ENCODE assay signal across 8 cellular contexts in the genomic region with DNA sequence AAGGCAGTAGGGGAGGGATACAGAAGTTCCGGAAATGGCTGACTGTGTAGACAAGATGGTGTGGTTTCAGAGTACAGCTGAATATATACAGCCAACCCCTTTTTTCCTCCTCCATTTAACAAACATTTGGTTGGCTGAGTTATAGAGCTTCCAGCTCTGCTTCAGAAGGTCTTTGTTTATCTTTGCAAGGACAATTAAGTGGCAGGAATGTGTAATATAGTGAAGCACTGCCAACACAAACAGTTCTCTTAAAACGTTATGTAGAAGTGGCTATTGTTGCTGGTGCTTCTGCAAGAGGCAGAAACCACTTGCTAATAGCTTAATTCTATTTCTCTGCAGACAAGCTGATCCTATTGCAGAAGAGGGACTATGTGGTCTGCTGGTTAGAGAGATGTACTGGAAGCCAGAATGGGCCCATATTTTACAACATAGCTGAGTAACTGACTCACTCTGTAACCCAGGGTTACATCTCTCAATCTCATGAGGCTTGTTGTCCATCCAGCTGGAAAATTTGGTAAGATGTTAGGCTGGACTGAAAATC.
DNase-seq lines count a peak whose midpoint lies in the region; ATAC-seq and TF ChIP-seq lines count a peak whose summit lies in the region.

No MANE protein-coding gene starts in this region.

- DNase-seq in HCEC 1CT: peak; percentile 96
- peak; percentile 45 to 85 for DNase-seq in PC-9
- DNase-seq in fibroblast of villous mesenchyme (ENCODE audit: low read depth): peak; percentile 93
- DNase-seq in gastrocnemius medialis: peak; percentile 33 to 46
- no peak for DNase-seq in NCI-H526 treated with DMSO at 0.1 percent for 48 hours (lab: John Stamatoyannopoulos, UW)
- no peak for DNase-seq in Kasumi-1 (lab: John Stamatoyannopoulos, UW)

- no peaks in the 10 kb centered on the region for H4K20me1 ChIP-seq in PC-9 (ENCODE audit: insufficient read depth)

- H3K9me2 ChIP-seq in PC-9 (ENCODE audit: insufficient read depth): no peaks in the 10 kb centered on the region

- TF ChIP-seq POLR2A in gastrocnemius medialis (IDR thresholded peaks at IDR 0.05): no peak

- no peak overlapping the region for H3K27ac ChIP-seq in PC-9
- H3K27ac ChIP-seq in gastrocnemius medialis: peak overlapping the region in 3 of 4 donors; percentile 35 to 47 (median 41)

- H3K9me3 ChIP-seq in PC-9 (ENCODE audit: insufficient read depth, low read depth): no peaks in the 10 kb centered on the region; the same call in 1 of the 2 replicates
- H3K9me3 ChIP-seq in gastrocnemius medialis: no peaks in the 10 kb centered on the region

- H3K4me2 ChIP-seq in PC-9: peak overlapping the region; percentile 5; the same call in 1 of the 2 replicates

- H3K36me3 ChIP-seq in PC-9 (ENCODE audit: low read depth) (no peaks in the 10 kb centered on the region), gastrocnemius medialis (no peaks in the 10 kb centered on the region)

- CTCF ChIA-PET in PC-9 (lab: Charles Lee): interaction anchor here (0.6 to 1.6 kb wide), 6 partner anchors 16 to 341 kb away, joined by 3 to 15 read pairs (median 4); no protein-coding TSS in a partner anchor

- H3K4me1 ChIP-seq in PC-9 (replicated peaks; ENCODE audit: insufficient read depth) (peaks cover 16% of the 10 kb centered on the region), gastrocnemius medialis (peaks cover 0 to 20% of the 10 kb centered on the region in 2 donors)

- H3F3A ChIP-seq in PC-9 (ENCODE audit: insufficient read depth, low read depth): peaks cover 13% of the 10 kb centered on the region; the same call in 1 of the 2 replicates

- TF ChIP-seq CTCF in PC-9 (conservative IDR thresholded peaks at IDR 0.05) (no peak), fibroblast of villous mesenchyme (IDR thresholded peaks at IDR 0.05; ENCODE audit: insufficient read depth, low read depth, low read length) (peak; percentile 10), gastrocnemius medialis (IDR thresholded peaks at IDR 0.05 in 4 of 5, conservative IDR thresholded peaks at IDR 0.05 in 1 of 5) (peak in 1 of 5 experiments; percentile 17)

- H3K79me2 ChIP-seq in PC-9 (ENCODE audit: low read depth): no peaks in the 10 kb centered on the region

- POLR2A ChIA-PET in PC-9 (lab: Charles Lee; ENCODE audit: unreplicated experiment): interaction anchor here (0.6 to 0.7 kb wide), 4 partner anchors 24 to 697 kb away, joined by 3 to 4 read pairs (median 3); no protein-coding TSS in a partner anchor

- intact Hi-C loops in PC-9 (cut with micrococcal nuclease; ENCODE audit: unreplicated experiment): no loop called here
- intact Hi-C loops in gastrocnemius medialis (cut with DNase I; ENCODE audit: low total_unique reads): no loop called here

- no TSS peak for BruUV-seq in PC-9 (replicated peaks; lab: Mats Ljungman, UMichigan)

- in situ Hi-C loops in gastrocnemius medialis (cut with MboI; ENCODE audit: low sequenced_read_pairs in 4 of 4): no loop called here

- ATAC-seq in gastrocnemius medialis (peak; percentile 87 to 95), HG03342 (IDR thresholded peaks at IDR 0.05; ENCODE audit: unreplicated experiment) (no peak), HG03460 (IDR thresholded peaks at IDR 0.05; ENCODE audit: unreplicated experiment) (no peak)

- H3K27me3 ChIP-seq in PC-9 (ENCODE audit: insufficient read depth, low read depth): no peaks in the 10 kb centered on the region
- H3K27me3 ChIP-seq in gastrocnemius medialis: no peaks in the 10 kb centered on the region

- no peak overlapping the region for H3K4me3 ChIP-seq in PC-9
- H3K4me3 ChIP-seq in fibroblast of villous mesenchyme (ENCODE audit: low read depth, low read length): no peak overlapping the region
- no peak overlapping the region for H3K4me3 ChIP-seq in gastrocnemius medialis

- no peak overlapping the region for H2AFZ ChIP-seq in PC-9

Comparison
In these comparisons a context has a peak if more than half of its experiments do, and no peak if none do; other contexts are left out.
1. DNase-seq: peak in HCEC 1CT (single experiment), PC-9 (2 of 2), fibroblast of villous mesenchyme (single experiment) and gastrocnemius medialis (2 of 2); none in NCI-H526 treated with DMSO at 0.1 percent for 48 hours (single experiment) and Kasumi-1 (0 of 2).
2. ATAC-seq: peak in gastrocnemius medialis (2 of 2); none in HG03342 (single experiment) and HG03460 (single experiment).